Comparison of ENCODE assay signal across 1 cellular context in genomic region chr14:105414456-105415371, GRCh38.
TF ChIP-seq lines count a peak whose summit lies in the region.

No MANE protein-coding gene starts in this region.

TF ChIP-seq in HepG2, 621 proteins besides CTCF, POLR2A, EP300 and RAD21 (continued from another document):
- TF ChIP-seq ATF2 (CRISPR knock-in tag; IDR thresholded peaks at IDR 0.05) (no peak), ZSCAN12 (CRISPR knock-in tag; IDR thresholded peaks at IDR 0.05) (no peak), ZNF704 (CRISPR knock-in tag; IDR thresholded peaks at IDR 0.05; ENCODE audit: borderline replicate concordance) (no peak), TERF1 (CRISPR knock-in tag; IDR thresholded peaks at IDR 0.05) (no peak), ZNF160 (CRISPR knock-in tag; IDR thresholded peaks at IDR 0.05) (0 out of 2 replicates have a peak, but pooled peaks have one; percentile 31), GATA4 (IDR thresholded peaks at IDR 0.05; ENCODE audit: borderline replicate concordance, low read depth) (no peak)
- TF ChIP-seq, protein P1, sequence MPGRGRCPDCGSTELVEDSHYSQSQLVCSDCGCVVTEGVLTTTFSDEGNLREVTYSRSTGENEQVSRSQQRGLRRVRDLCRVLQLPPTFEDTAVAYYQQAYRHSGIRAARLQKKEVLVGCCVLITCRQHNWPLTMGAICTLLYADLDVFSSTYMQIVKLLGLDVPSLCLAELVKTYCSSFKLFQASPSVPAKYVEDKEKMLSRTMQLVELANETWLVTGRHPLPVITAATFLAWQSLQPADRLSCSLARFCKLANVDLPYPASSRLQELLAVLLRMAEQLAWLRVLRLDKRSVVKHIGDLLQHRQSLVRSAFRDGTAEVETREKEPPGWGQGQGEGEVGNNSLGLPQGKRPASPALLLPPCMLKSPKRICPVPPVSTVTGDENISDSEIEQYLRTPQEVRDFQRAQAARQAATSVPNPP (CRISPR knock-in tag; IDR thresholded peaks at IDR 0.05), result 0 out of 2 replicates have a peak, but pooled peaks have one; percentile 43
TF ChIP-seq in HepG2: peak in this region for 75.
